In the genomic region with DNA sequence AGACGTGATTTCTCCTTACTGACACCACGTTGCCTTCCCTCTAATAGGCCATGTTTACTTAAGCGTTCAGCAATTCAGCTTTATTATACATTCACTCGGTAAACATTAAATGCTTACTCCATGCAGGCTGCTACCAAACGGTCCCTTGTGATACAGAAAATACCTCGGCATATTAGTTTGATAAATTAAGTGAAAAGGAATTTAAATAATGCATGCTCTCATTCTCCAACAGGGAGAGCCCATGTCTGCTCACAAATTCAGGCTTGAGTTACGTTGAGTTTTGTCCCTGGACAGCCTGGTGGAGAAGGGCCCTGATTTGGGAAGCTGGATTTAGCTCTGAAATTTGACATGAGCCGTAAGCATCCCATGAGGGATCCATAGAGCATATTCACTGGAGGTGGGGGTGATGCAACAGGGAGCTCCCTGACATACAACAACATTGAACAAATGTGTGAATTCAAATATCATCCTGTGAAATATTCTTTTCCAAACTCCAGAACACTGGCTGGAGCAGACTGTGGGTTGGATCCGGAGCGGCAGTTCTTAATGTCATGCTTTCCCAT, we compare ENCODE assay signal across 12 cellular contexts.
DNase-seq lines count a peak whose midpoint lies in the region; FAIRE-seq and TF ChIP-seq lines count a peak whose summit lies in the region.
"Had no signal": no experiment of that assay in that cellular context is flagged by ENCODE, and none has a peak within 500 bp of the region (broad histone marks: within the 10 kb centered on the region; RNA-seq: fewer than 3 reads in every experiment).

No MANE protein-coding gene starts in this region.

- peak overlapping the region; percentile 61 for H3K9ac ChIP-seq in astrocyte (ENCODE audit: low read length)

- no peaks in the 10 kb centered on the region for H3K36me3 Mint-ChIP-seq in activated CD4-positive, alpha-beta T cell treated with anti-CD3 and anti-CD28 coated beads, Interleukin-2, amount 10 ng/mL, durations not matched to agents 24 days and 14 days (ENCODE audit: low read depth)
- H3K36me3 Mint-ChIP-seq in astrocyte (ENCODE audit: low read depth, unreplicated experiment), result peaks cover 3% of the 10 kb centered on the region
- H3K36me3 Mint-ChIP-seq in immature natural killer cell, result peaks cover 12 to 26% (median 24%) of the 10 kb centered on the region in 3 donors
- H3K36me3 Mint-ChIP-seq: activated naive CD8-positive, alpha-beta T cell had no signal

- H3K36me3 ChIP-seq in astrocyte (ENCODE audit: insufficient read depth, low read length) (no peaks in the 10 kb centered on the region), tibial artery (no peaks in the 10 kb centered on the region)

- no peaks in the 10 kb centered on the region for H3K9me3 Mint-ChIP-seq in activated CD4-positive, alpha-beta T cell treated with anti-CD3 and anti-CD28 coated beads, Interleukin-2, amount 10 ng/mL, durations not matched to agents 24 days and 14 days
- peaks cover 2% of the 10 kb centered on the region for H3K9me3 Mint-ChIP-seq in astrocyte (ENCODE audit: unreplicated experiment)
- H3K9me3 Mint-ChIP-seq in immature natural killer cell, result no peaks in the 10 kb centered on the region
- H3K9me3 Mint-ChIP-seq: effector memory CD8-positive, alpha-beta T cell had no signal

- intact Hi-C loops in activated CD4-positive, alpha-beta T cell treated with anti-CD3 and anti-CD28 coated beads, Interleukin-2, amount 10 ng/mL, durations not matched to agents 24 days and 14 days (cut with micrococcal nuclease), result loop anchor here (10.0 kb wide), 1 partner anchor 271 kb away; no protein-coding TSS in a partner anchor
- intact Hi-C loops in tibial artery (cut with DNase I; ENCODE audit: low total_unique reads), result no loop called here

- TF ChIP-seq CTCF in astrocyte (IDR thresholded peaks at IDR 0.05; ENCODE audit: insufficient read depth, low read depth, low read length) (no peak), tibial artery (IDR thresholded peaks at IDR 0.05) (no peak)

- H3K4me3 Mint-ChIP-seq in activated CD4-positive, alpha-beta T cell treated with anti-CD3 and anti-CD28 coated beads, Interleukin-2, amount 10 ng/mL, durations not matched to agents 24 days and 14 days, result no peak overlapping the region
- H3K4me3 Mint-ChIP-seq in astrocyte (ENCODE audit: unreplicated experiment) (no peak overlapping the region), immature natural killer cell (peak overlapping the region in 1 of 5 donors; percentile 56)

- H3K4me1 Mint-ChIP-seq in activated CD4-positive, alpha-beta T cell treated with anti-CD3 and anti-CD28 coated beads, Interleukin-2, amount 10 ng/mL, durations not matched to agents 24 days and 14 days, result peaks cover 23% of the 10 kb centered on the region
- H3K4me1 Mint-ChIP-seq in astrocyte (ENCODE audit: low read depth, unreplicated experiment) (peaks cover 24% of the 10 kb centered on the region), immature natural killer cell (peaks cover 46 to 51% of the 10 kb centered on the region in 2 donors)

- H3K27me3 ChIP-seq in astrocyte (ENCODE audit: insufficient read depth, low read length), result no peaks in the 10 kb centered on the region
- H3K27me3 ChIP-seq in tibial artery, result no peaks in the 10 kb centered on the region

- H3K27ac Mint-ChIP-seq in activated CD4-positive, alpha-beta T cell treated with anti-CD3 and anti-CD28 coated beads, Interleukin-2, amount 10 ng/mL, durations not matched to agents 24 days and 14 days, result no peak overlapping the region
- H3K27ac Mint-ChIP-seq in astrocyte (ENCODE audit: unreplicated experiment) (no peak overlapping the region), immature natural killer cell (peak overlapping the region in 4 of 6 donors; percentile 16 to 93 (median 90))

- H3K4me1 ChIP-seq in astrocyte (ENCODE audit: insufficient read depth, low read length) (peaks cover 28% of the 10 kb centered on the region), tibial artery (peaks cover 0 to 44% (median 16%) of the 10 kb centered on the region in 4 donors)

- H3K79me2 ChIP-seq in astrocyte (ENCODE audit: insufficient read depth, low read length), result no peaks in the 10 kb centered on the region

- H2AFZ ChIP-seq in astrocyte (ENCODE audit: low read depth, low read length), result no peak overlapping the region

- H4K20me1 ChIP-seq in astrocyte (ENCODE audit: insufficient read depth, low read length), result no peaks in the 10 kb centered on the region

- no peak for FAIRE-seq in astrocyte (lab: Jason Lieb, UNC)

- H3K9me3 ChIP-seq in astrocyte (ENCODE audit: insufficient read depth, low read depth, low read length), result no peaks in the 10 kb centered on the region
- no peaks in the 10 kb centered on the region for H3K9me3 ChIP-seq in tibial artery

- H3K27me3 Mint-ChIP-seq in activated CD4-positive, alpha-beta T cell treated with anti-CD3 and anti-CD28 coated beads, Interleukin-2, amount 10 ng/mL, durations not matched to agents 24 days and 14 days, result peaks cover 4% of the 10 kb centered on the region
- H3K27me3 Mint-ChIP-seq in astrocyte (ENCODE audit: low read depth, unreplicated experiment) (peaks cover 7% of the 10 kb centered on the region), immature natural killer cell (ENCODE audit: low read depth in 3 of 3) (peaks cover 0 to 2% (median 2%) of the 10 kb centered on the region in 3 donors)
- H3K27me3 Mint-ChIP-seq: activated naive CD8-positive, alpha-beta T cell had no signal

- peak overlapping the region; percentile 71 for H3K4me2 ChIP-seq in astrocyte (ENCODE audit: low read length)

- H3K27ac ChIP-seq in astrocyte (ENCODE audit: low read depth, low read length), result peak overlapping the region; percentile 91
- peak overlapping the region; percentile 35 to 58 for H3K27ac ChIP-seq in tibial artery
- H3K27ac ChIP-seq: 22Rv1 had no signal

- H3K4me3 ChIP-seq in astrocyte (ENCODE audit: insufficient read depth, low read depth, low read length) (no peak overlapping the region), tibial artery (no peak overlapping the region)

- DNase-seq in activated CD4-positive, alpha-beta T cell treated with anti-CD3 and anti-CD28 coated beads, Interleukin-2, amount 10 ng/mL, durations not matched to agents 24 days and 14 days, result peak; percentile 47
- DNase-seq in activated CD4-positive, alpha-beta T cell treated with anti-CD3 and anti-CD28 coated beads, Interleukin-2, amount 50 U/mL, for 4 hours, result no peak
- DNase-seq in astrocyte (ENCODE audit: low read depth) (peak; percentile 84), immature natural killer cell (no peak), tibial artery (no peak), NOMO-1 treated with DMSO at 0.1 percent for 48 hours (lab: John Stamatoyannopoulos, UW; ENCODE audit: unreplicated experiment) (no peak), Kasumi-1 (lab: John Stamatoyannopoulos, UW) (no peak)
- no peak for DNase-seq in activated T-cell treated with anti-CD3 and anti-CD28 coated beads, Interleukin-2, amount 50 U/mL, for 1 hour
- DNase-seq: DND-41; effector memory CD8-positive, alpha-beta T cell had no signal

Comparison
In these comparisons a context has a peak if more than half of its experiments do, and no peak if none do; other contexts are left out.
1. DNase-seq: peak in activated CD4-positive, alpha-beta T cell treated with anti-CD3 and anti-CD28 coated beads, Interleukin-2, amount 10 ng/mL, durations not matched to agents 24 days and 14 days (single experiment) and astrocyte (single experiment); none in activated CD4-positive, alpha-beta T cell treated with anti-CD3 and anti-CD28 coated beads, Interleukin-2, amount 50 U/mL, for 4 hours (0 of 2), immature natural killer cell (0 of 3), tibial artery (0 of 2), NOMO-1 treated with DMSO at 0.1 percent for 48 hours (single experiment), activated T-cell treated with anti-CD3 and anti-CD28 coated beads, Interleukin-2, amount 50 U/mL, for 1 hour (single experiment) and Kasumi-1 (0 of 2).
2. H3K27ac Mint-ChIP-seq: peak in immature natural killer cell (4 of 6); none in activated CD4-positive, alpha-beta T cell treated with anti-CD3 and anti-CD28 coated beads, Interleukin-2, amount 10 ng/mL, durations not matched to agents 24 days and 14 days (single experiment) and astrocyte (single experiment).